Comparison of ENCODE assay signal across 11 cellular contexts in the genomic region with DNA sequence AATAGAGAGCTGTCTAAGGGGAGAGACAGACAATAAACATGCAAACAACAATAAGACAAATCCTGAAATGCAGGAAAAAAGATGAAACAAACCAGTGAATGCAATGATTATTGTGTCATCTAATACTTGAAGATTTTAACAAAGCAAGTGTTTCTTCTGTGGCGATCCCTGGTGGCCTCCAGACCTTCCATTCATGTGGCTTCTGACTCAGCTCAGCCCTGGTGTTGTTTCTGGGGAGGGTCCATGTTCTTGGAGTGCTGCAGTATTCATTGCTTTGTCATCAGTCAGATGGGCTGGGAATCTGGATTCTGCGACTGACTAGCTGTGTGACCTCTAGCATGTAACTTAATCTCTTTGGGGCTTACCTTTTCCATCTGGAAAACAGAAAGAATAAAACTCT. TPM values are rescaled to one million over a fixed set of nuclear protein-coding genes. Genes with fewer than 3 reads are reported as not detected.
A peak's percentile ranks its signal among the peaks of the same experiment; 100 is the strongest.
DNase-seq lines count a peak whose midpoint lies in the region; ATAC-seq and TF ChIP-seq lines count a peak whose summit lies in the region.
"Had no signal": no experiment of that assay in that cellular context is flagged by ENCODE, and none has a peak within 500 bp of the region (broad histone marks: within the 10 kb centered on the region; RNA-seq: fewer than 3 reads in every experiment).

No MANE protein-coding gene starts in this region.

- no peaks in the 10 kb centered on the region for H3K27me3 ChIP-seq in SK-N-SH (ENCODE audit: insufficient read depth)

- H3K4me2 ChIP-seq in SK-N-SH, result no peak overlapping the region

- no peak overlapping the region for H3K27ac ChIP-seq in SK-N-SH (ENCODE audit: low read depth in 2 of 2, low read length in 1 of 2)

- H2AFZ ChIP-seq in SK-N-SH (ENCODE audit: low read depth), result no peak overlapping the region

- intact Hi-C loops in activated T-helper 1 cell treated with anti-CD3 and anti-CD28 coated beads, Interleukin-12 subunit alpha, Interleukin-12 subunit beta, Interleukin-2, Interleukin-4 antibody, amounts not matched to agents 30 ng/mL and 10 ng/mL and 1 ng/mL, durations not matched to agents 14 hours and 24 hours and 36 hours (cut with micrococcal nuclease), result no loop called here

- DNase-seq in SK-N-SH, result no peak
- DNase-seq in activated T-helper 1 cell treated with anti-CD3 and anti-CD28 coated beads, Interleukin-12 subunit alpha, Interleukin-12 subunit beta, Interleukin-2, Interleukin-4 antibody, amounts not matched to agents 30 ng/mL and 10 ng/mL and 1 ng/mL, durations not matched to agents 14 hours and 24 hours and 36 hours (ENCODE audit: low spot score), result no peak
- DNase-seq in fibroblast of mammary gland (ENCODE audit: low read depth), result peak; percentile 66
- no peak for DNase-seq in stimulated activated effector memory CD8-positive, alpha-beta T cell treated with anti-CD3 and anti-CD28 coated beads, Interleukin-12 subunit alpha, Interleukin-12 subunit beta, amount 100 ng/mL, for 72 hours (ENCODE audit: low spot score in 2 of 2)
- no peak for DNase-seq in GM10266 (ENCODE audit: extremely low spot score)
- no peak for DNase-seq in mesenteric fat pad (ENCODE audit: low spot score)
- DNase-seq: activated CD4-positive, alpha-beta T cell treated with anti-CD3 and anti-CD28 coated beads, Interleukin-2, amount 50 U/mL, for 4 hours; NCI-H524 treated with DMSO at 0.1 percent for 48 hours; nephron progenitor cell had no signal

- TF ChIP-seq RAD21 in SK-N-SH (IDR thresholded peaks at IDR 0.05; ENCODE audit: low read length), result no peak

- CTCF ChIA-PET in SK-N-SH (lab: Yijun Ruan, JAX), result interaction anchor here (1.2 to 2.5 kb wide), 4 partner anchors 11 to 247 kb away, joined by 3 to 7 read pairs (median 5); partner anchors contain the start of gene CELF3

- H4K20me1 ChIP-seq in SK-N-SH (ENCODE audit: insufficient read depth), result no peaks in the 10 kb centered on the region

- H3K9me3 Mint-ChIP-seq in activated T-helper 1 cell treated with anti-CD3 and anti-CD28 coated beads, Interleukin-12 subunit alpha, Interleukin-12 subunit beta, Interleukin-2, Interleukin-4 antibody, amounts not matched to agents 30 ng/mL and 10 ng/mL and 1 ng/mL, durations not matched to agents 14 hours and 24 hours and 36 hours, result no peaks in the 10 kb centered on the region
- H3K9me3 Mint-ChIP-seq in stimulated activated effector memory CD8-positive, alpha-beta T cell treated with anti-CD3 and anti-CD28 coated beads, Interleukin-12 subunit alpha, Interleukin-12 subunit beta, amount 100 ng/mL, for 72 hours, result no peaks in the 10 kb centered on the region
- H3K9me3 Mint-ChIP-seq: nephron progenitor cell had no signal

- no peak overlapping the region for H3K4me3 ChIP-seq in SK-N-SH (ENCODE audit: low read depth in 2 of 2, low read length in 1 of 2)
- no peak overlapping the region for H3K4me3 ChIP-seq in fibroblast of mammary gland (ENCODE audit: control insufficient read depth, low read depth, low read length)

- peak overlapping the region; percentile 90 for H3K4me3 Mint-ChIP-seq in activated T-helper 1 cell treated with anti-CD3 and anti-CD28 coated beads, Interleukin-12 subunit alpha, Interleukin-12 subunit beta, Interleukin-2, Interleukin-4 antibody, amounts not matched to agents 30 ng/mL and 10 ng/mL and 1 ng/mL, durations not matched to agents 14 hours and 24 hours and 36 hours
- peak overlapping the region; percentile 90 for H3K4me3 Mint-ChIP-seq in stimulated activated effector memory CD8-positive, alpha-beta T cell treated with anti-CD3 and anti-CD28 coated beads, Interleukin-12 subunit alpha, Interleukin-12 subunit beta, amount 100 ng/mL, for 72 hours

- 58% methylated on average over 2 of the region's 2 CpGs for WGBS in SK-N-SH (ENCODE audit: low lambda C conversion rate)

- no peak for TF ChIP-seq EP300 in SK-N-SH (IDR thresholded peaks at IDR 0.05; ENCODE audit: borderline replicate concordance in 1 of 2, low read depth in 1 of 2, low read length in 1 of 2)

- H3K27ac Mint-ChIP-seq in activated T-helper 1 cell treated with anti-CD3 and anti-CD28 coated beads, Interleukin-12 subunit alpha, Interleukin-12 subunit beta, Interleukin-2, Interleukin-4 antibody, amounts not matched to agents 30 ng/mL and 10 ng/mL and 1 ng/mL, durations not matched to agents 14 hours and 24 hours and 36 hours, result peak overlapping the region; percentile 32
- peak overlapping the region; percentile 97 for H3K27ac Mint-ChIP-seq in stimulated activated effector memory CD8-positive, alpha-beta T cell treated with anti-CD3 and anti-CD28 coated beads, Interleukin-12 subunit alpha, Interleukin-12 subunit beta, amount 100 ng/mL, for 72 hours
- H3K27ac Mint-ChIP-seq: nephron progenitor cell had no signal

- H3K36me3 Mint-ChIP-seq in activated T-helper 1 cell treated with anti-CD3 and anti-CD28 coated beads, Interleukin-12 subunit alpha, Interleukin-12 subunit beta, Interleukin-2, Interleukin-4 antibody, amounts not matched to agents 30 ng/mL and 10 ng/mL and 1 ng/mL, durations not matched to agents 14 hours and 24 hours and 36 hours (ENCODE audit: low read depth), result peaks cover 22% of the 10 kb centered on the region
- peaks cover 82% of the 10 kb centered on the region for H3K36me3 Mint-ChIP-seq in stimulated activated effector memory CD8-positive, alpha-beta T cell treated with anti-CD3 and anti-CD28 coated beads, Interleukin-12 subunit alpha, Interleukin-12 subunit beta, amount 100 ng/mL, for 72 hours

- H3K4me1 ChIP-seq in SK-N-SH (ENCODE audit: control insufficient read depth in 1 of 2, insufficient read depth in 2 of 2, low read depth in 1 of 2, low read length in 1 of 2), result peaks cover 0 to 8% of the 10 kb centered on the region in 2 experiments; a peak in 1 of 4 replicates

- H3K79me2 ChIP-seq in SK-N-SH (ENCODE audit: insufficient read depth), result no peaks in the 10 kb centered on the region

- POLR2A ChIA-PET in SK-N-SH (lab: Yijun Ruan, JAX), result interaction anchor here (0.6 kb wide), 1 partner anchor 14 kb away, joined by 3 read pairs; no protein-coding TSS in a partner anchor

- no peaks in the 10 kb centered on the region for H3K9me3 ChIP-seq in SK-N-SH

- no peaks in the 10 kb centered on the region for H3K9me2 ChIP-seq in SK-N-SH

- H3F3A ChIP-seq in SK-N-SH (replicated peaks; ENCODE audit: insufficient read depth), result no peaks in the 10 kb centered on the region

- no peak overlapping the region for H3K9ac ChIP-seq in SK-N-SH

- ATAC-seq in SK-N-SH treated with all-trans-retinoic acid at 6 μM for 48 hours, result no peak
- ATAC-seq in stimulated activated effector memory CD8-positive, alpha-beta T cell treated with anti-CD3 and anti-CD28 coated beads, Interleukin-12 subunit alpha, Interleukin-12 subunit beta, amount 100 ng/mL, for 72 hours, result no peak
- no peak for ATAC-seq in HG02610 (IDR thresholded peaks at IDR 0.05; ENCODE audit: unreplicated experiment)

- TF ChIP-seq CTCF in SK-N-SH (IDR thresholded peaks at IDR 0.05) (no peak), fibroblast of mammary gland (conservative IDR thresholded peaks at IDR 0.05; ENCODE audit: control insufficient read depth, insufficient read depth, low read depth, low read length) (no peak), GM10266 (IDR thresholded peaks at IDR 0.05; ENCODE audit: control insufficient read depth, insufficient read depth, low read depth, missing control alignments) (no peak)

- H3K27me3 Mint-ChIP-seq in activated T-helper 1 cell treated with anti-CD3 and anti-CD28 coated beads, Interleukin-12 subunit alpha, Interleukin-12 subunit beta, Interleukin-2, Interleukin-4 antibody, amounts not matched to agents 30 ng/mL and 10 ng/mL and 1 ng/mL, durations not matched to agents 14 hours and 24 hours and 36 hours (ENCODE audit: insufficient read depth), result peaks cover 6% of the 10 kb centered on the region

- H3K36me3 ChIP-seq in SK-N-SH (replicated peaks in 1 of 2; ENCODE audit: control insufficient read depth in 1 of 2, insufficient read depth in 2 of 2, low read length in 1 of 2), result no peaks in the 10 kb centered on the region

- peaks cover 59% of the 10 kb centered on the region for H3K4me1 Mint-ChIP-seq in activated T-helper 1 cell treated with anti-CD3 and anti-CD28 coated beads, Interleukin-12 subunit alpha, Interleukin-12 subunit beta, Interleukin-2, Interleukin-4 antibody, amounts not matched to agents 30 ng/mL and 10 ng/mL and 1 ng/mL, durations not matched to agents 14 hours and 24 hours and 36 hours (ENCODE audit: low read depth)
- H3K4me1 Mint-ChIP-seq in stimulated activated effector memory CD8-positive, alpha-beta T cell treated with anti-CD3 and anti-CD28 coated beads, Interleukin-12 subunit alpha, Interleukin-12 subunit beta, amount 100 ng/mL, for 72 hours, result peaks cover 62% of the 10 kb centered on the region

RNA-seq across cellular contexts. Expression of gene C2CD4D, which starts 1.5 kb away (rescaled TPM):
- polyA plus RNA-seq in SK-N-SH (2012; rRNA removed), result not detected in 2 replicates
- polyA plus RNA-seq in SK-N-SH (2012; cell fraction: cytosol; rRNA removed), result not detected in 2 replicates
- not detected in 2 replicates for polyA plus RNA-seq in SK-N-SH (2012; cell fraction: nucleus; rRNA removed)
- total RNA-seq in activated T-helper 1 cell treated with anti-CD3 and anti-CD28 coated beads, Interleukin-12 subunit alpha, Interleukin-12 subunit beta, Interleukin-2, Interleukin-4 antibody, amounts not matched to agents 30 ng/mL and 10 ng/mL and 1 ng/mL, durations not matched to agents 14 hours and 24 hours and 36 hours, result 1.0 and 1.2 TPM in 2 replicates
- not detected for total RNA-seq in mesenteric fat pad

RNA-seq across cellular contexts. Expression of gene RORC, which starts 9.5 kb away (rescaled TPM):
- 0.03 TPM in 1 of 2 replicates, not detected in the other for polyA plus RNA-seq in SK-N-SH (2012; rRNA removed)
- polyA plus RNA-seq in SK-N-SH (2012; cell fraction: cytosol; rRNA removed), result 0.03 and 0.05 TPM in 2 replicates
- polyA plus RNA-seq in SK-N-SH (2012; cell fraction: nucleus; rRNA removed), result 0.02 and 0.09 TPM in 2 replicates
- 2.6 and 2.7 TPM in 2 replicates for total RNA-seq in activated T-helper 1 cell treated with anti-CD3 and anti-CD28 coated beads, Interleukin-12 subunit alpha, Interleukin-12 subunit beta, Interleukin-2, Interleukin-4 antibody, amounts not matched to agents 30 ng/mL and 10 ng/mL and 1 ng/mL, durations not matched to agents 14 hours and 24 hours and 36 hours
- total RNA-seq in mesenteric fat pad, result 0.10 TPM

RNA-seq across cellular contexts. Expression of gene THEM5, which starts 12.4 kb away (rescaled TPM):
- not detected in 2 replicates for polyA plus RNA-seq in SK-N-SH (2012; rRNA removed)
- not detected in 2 replicates for polyA plus RNA-seq in SK-N-SH (2012; cell fraction: cytosol; rRNA removed)
- not detected in 2 replicates for polyA plus RNA-seq in SK-N-SH (2012; cell fraction: nucleus; rRNA removed)
- not detected in 2 replicates for total RNA-seq in activated T-helper 1 cell treated with anti-CD3 and anti-CD28 coated beads, Interleukin-12 subunit alpha, Interleukin-12 subunit beta, Interleukin-2, Interleukin-4 antibody, amounts not matched to agents 30 ng/mL and 10 ng/mL and 1 ng/mL, durations not matched to agents 14 hours and 24 hours and 36 hours
- total RNA-seq in mesenteric fat pad, result not detected

RNA-seq across cellular contexts. Expression of gene LINGO4, which starts 35.9 kb away (rescaled TPM):
- polyA plus RNA-seq in SK-N-SH (2012; rRNA removed), result not detected in 2 replicates
- polyA plus RNA-seq in SK-N-SH (2012; cell fraction: cytosol; rRNA removed), result 0.01 TPM in 1 of 2 replicates, not detected in the other
- polyA plus RNA-seq in SK-N-SH (2012; cell fraction: nucleus; rRNA removed), result not detected in 2 replicates
- 0.07 and 0.10 TPM in 2 replicates for total RNA-seq in activated T-helper 1 cell treated with anti-CD3 and anti-CD28 coated beads, Interleukin-12 subunit alpha, Interleukin-12 subunit beta, Interleukin-2, Interleukin-4 antibody, amounts not matched to agents 30 ng/mL and 10 ng/mL and 1 ng/mL, durations not matched to agents 14 hours and 24 hours and 36 hours
- total RNA-seq in mesenteric fat pad, result not detected

RNA-seq across cellular contexts. Expression of gene TDRKH, which starts 50.8 kb away (rescaled TPM):
- polyA plus RNA-seq in SK-N-SH (2012; rRNA removed), result 1.9 and 2.7 TPM in 2 replicates
- 2.8 and 2.9 TPM in 2 replicates for polyA plus RNA-seq in SK-N-SH (2012; cell fraction: cytosol; rRNA removed)
- 1.9 and 2.9 TPM in 2 replicates for polyA plus RNA-seq in SK-N-SH (2012; cell fraction: nucleus; rRNA removed)
- total RNA-seq in activated T-helper 1 cell treated with anti-CD3 and anti-CD28 coated beads, Interleukin-12 subunit alpha, Interleukin-12 subunit beta, Interleukin-2, Interleukin-4 antibody, amounts not matched to agents 30 ng/mL and 10 ng/mL and 1 ng/mL, durations not matched to agents 14 hours and 24 hours and 36 hours, result 14.6 and 16.4 TPM in 2 replicates
- 4.9 TPM for total RNA-seq in mesenteric fat pad
